ENCODE assay signal across 22 cellular contexts in genomic region chr12:27869567-27869966, GRCh38.
A peak's percentile ranks its signal among the peaks of the same experiment; 100 is the strongest.
DNase-seq lines count a peak whose midpoint lies in the region; ATAC-seq, FAIRE-seq and TF ChIP-seq lines count a peak whose summit lies in the region.
"Had no signal": no experiment of that assay in that cellular context is flagged by ENCODE, and none has a peak within 500 bp of the region (broad histone marks: within the 10 kb centered on the region; RNA-seq: fewer than 3 reads in every experiment).

No MANE protein-coding gene starts in this region.

- no peak overlapping the region for H3K4me2 ChIP-seq in astrocyte (ENCODE audit: low read length)

- no peak overlapping the region for H2AFZ ChIP-seq in astrocyte (ENCODE audit: low read depth, low read length)

- no peaks in the 10 kb centered on the region for H3K27me3 Mint-ChIP-seq in astrocyte (ENCODE audit: low read depth, unreplicated experiment)

- H3K27ac ChIP-seq in astrocyte (ENCODE audit: low read depth, low read length): no peak overlapping the region
- H3K27ac ChIP-seq in heart right ventricle: peak overlapping the region in 2 of 10 donors; percentile 6 to 21
- H3K27ac ChIP-seq: 22Rv1, cardiac muscle cell, upper lobe of left lung had no signal

- peaks cover 51% of the 10 kb centered on the region for H3K4me1 Mint-ChIP-seq in astrocyte (ENCODE audit: low read depth, unreplicated experiment)
- H3K4me1 Mint-ChIP-seq: nephron had no signal

- intact Hi-C loops in Right ventricle myocardium inferior (cut with DNase I) (no loop called here), cardiac septum (cut with DNase I) (no loop called here), heart right ventricle (cut with DNase I) (no loop called here), posterior vena cava (cut with DNase I) (no loop called here)

- CTCF ChIA-PET in GM10248 (lab: Yijun Ruan, JAX): interaction anchor here (1.2 kb wide), 1 partner anchor 37 kb away, joined by 3 read pairs; no protein-coding TSS in a partner anchor

- H3K4me1 ChIP-seq in astrocyte (ENCODE audit: insufficient read depth, low read length): peaks cover 34% of the 10 kb centered on the region
- H3K4me1 ChIP-seq in heart right ventricle: peaks cover 0 to 20% (median 0%) of the 10 kb centered on the region in 9 donors
- H3K4me1 ChIP-seq: upper lobe of left lung had no signal

- H3K27ac Mint-ChIP-seq in astrocyte (ENCODE audit: unreplicated experiment): peak overlapping the region; percentile 21
- H3K27ac Mint-ChIP-seq: activated CD8-positive, alpha-beta T cell treated with anti-CD3 and anti-CD28 coated beads, Interleukin-2, amount 10 ng/mL, durations not matched to agents 7 days and 5 days; nephron had no signal

- H3K4me3 ChIP-seq in astrocyte (ENCODE audit: insufficient read depth, low read depth, low read length) (no peak overlapping the region), heart right ventricle (no peak overlapping the region)
- H3K4me3 ChIP-seq: cardiac muscle cell, upper lobe of left lung had no signal

- H3K9me3 Mint-ChIP-seq in astrocyte (ENCODE audit: unreplicated experiment): no peaks in the 10 kb centered on the region

- H3K36me3 Mint-ChIP-seq in astrocyte (ENCODE audit: low read depth, unreplicated experiment): no peaks in the 10 kb centered on the region

- H4K20me1 ChIP-seq in astrocyte (ENCODE audit: insufficient read depth, low read length): no peaks in the 10 kb centered on the region

- H3K36me3 ChIP-seq in astrocyte (ENCODE audit: insufficient read depth, low read length) (no peaks in the 10 kb centered on the region), heart right ventricle (no peaks in the 10 kb centered on the region)
- H3K36me3 ChIP-seq: cardiac muscle cell, upper lobe of left lung had no signal

- no peaks in the 10 kb centered on the region for H3K79me2 ChIP-seq in astrocyte (ENCODE audit: insufficient read depth, low read length)

- no peak for FAIRE-seq in astrocyte (lab: Jason Lieb, UNC)

- POLR2A ChIA-PET in GM10248 (lab: Yijun Ruan, JAX): no interaction called here

- peak overlapping the region; percentile 41 for H3K4me3 Mint-ChIP-seq in astrocyte (ENCODE audit: unreplicated experiment)
- H3K4me3 Mint-ChIP-seq: activated CD8-positive, alpha-beta T cell treated with anti-CD3 and anti-CD28 coated beads, Interleukin-2, amount 10 ng/mL, durations not matched to agents 7 days and 5 days; nephron had no signal

- H3K27me3 ChIP-seq in astrocyte (ENCODE audit: insufficient read depth, low read length) (no peaks in the 10 kb centered on the region), heart right ventricle (no peaks in the 10 kb centered on the region)
- H3K27me3 ChIP-seq: cardiac muscle cell, upper lobe of left lung had no signal

- no peak overlapping the region for H3K9ac ChIP-seq in astrocyte (ENCODE audit: low read length)

- TF ChIP-seq CTCF in astrocyte (IDR thresholded peaks at IDR 0.05; ENCODE audit: insufficient read depth, low read depth, low read length) (no peak), heart right ventricle (IDR thresholded peaks at IDR 0.05) (peak in 1 of 9 donors; percentile 4), GM10248 (IDR thresholded peaks at IDR 0.05; ENCODE audit: control extremely low read depth, extremely low read depth, low read depth, missing control alignments) (no peak)

- ATAC-seq in Right ventricle myocardium inferior: peak; percentile 94
- ATAC-seq in heart right ventricle: peak; percentile 63 to 94 (median 83)
- ATAC-seq: activated CD4-positive, CD25-positive, alpha-beta regulatory T cell treated with anti-CD3 and anti-CD28 coated beads, Interleukin-2, amount 50 U/mL, for 24 hours; activated CD8-positive, alpha-beta T cell treated with anti-CD3 and anti-CD28 coated beads, Interleukin-2, amount 10 ng/mL, durations not matched to agents 7 days and 5 days; stimulated activated naive CD8-positive, alpha-beta T cell treated with anti-CD3 and anti-CD28 coated beads, Interleukin-15, Interleukin-2, amounts not matched to agents 100 U/mL and 50 U/mL, for 24 hours had no signal

- WGBS in heart right ventricle, 2 donors: 41 to 43% methylated on average over 12 of the region's 12 CpGs

- DNase-seq in Right ventricle myocardium inferior (ENCODE audit: missing footprints) (peak; percentile 83), cardiac septum (ENCODE audit: low spot score) (no peak), astrocyte (ENCODE audit: low read depth) (no peak), heart right ventricle (peak; percentile 29 to 48), posterior vena cava (ENCODE audit: low spot score) (no peak), mesenteric fat pad (ENCODE audit: low spot score) (no peak), NCI-H146 treated with DMSO at 0.1 percent for 48 hours (lab: John Stamatoyannopoulos, UW; ENCODE audit: unreplicated experiment) (no peak), GM10248 (ENCODE audit: extremely low spot score) (no peak)
- DNase-seq: activated CD8-positive, alpha-beta T cell treated with anti-CD3 and anti-CD28 coated beads, Interleukin-2, amount 10 ng/mL, durations not matched to agents 7 days and 5 days; activated naive CD4-positive, alpha-beta T cell; activated T-cell treated with anti-CD3 and anti-CD28 coated beads, Interleukin-2, amount 50 U/mL, for 1 hour; amniotic stem cell; erythroblast; midbrain; NCI-H1930; posterior cingulate gyrus; stimulated activated naive CD8-positive, alpha-beta T cell treated with anti-CD3 and anti-CD28 coated beads, Interleukin-15, Interleukin-2, amounts not matched to agents 100 U/mL and 50 U/mL, for 24 hours had no signal

- no peaks in the 10 kb centered on the region for H3K9me3 ChIP-seq in astrocyte (ENCODE audit: insufficient read depth, low read depth, low read length)
- H3K9me3 ChIP-seq in heart right ventricle: no peaks in the 10 kb centered on the region
- H3K9me3 ChIP-seq: upper lobe of left lung had no signal

Comparison
In these comparisons a context has a peak if more than half of its experiments do, and no peak if none do; other contexts are left out.
1. DNase-seq: peak in Right ventricle myocardium inferior (single experiment) and heart right ventricle (2 of 2); none in cardiac septum (single experiment), astrocyte (single experiment), posterior vena cava (single experiment), mesenteric fat pad (single experiment), NCI-H146 treated with DMSO at 0.1 percent for 48 hours (single experiment) and GM10248 (single experiment).